In genomic region chr4:158094413-158095110, GRCh38 we compare ENCODE assay signal across 12 cellular contexts.
DNase-seq lines count a peak whose midpoint lies in the region; ATAC-seq, FAIRE-seq and TF ChIP-seq lines count a peak whose summit lies in the region.
"Had no signal": no experiment of that assay in that cellular context is flagged by ENCODE, and none has a peak within 500 bp of the region (broad histone marks: within the 10 kb centered on the region; RNA-seq: fewer than 3 reads in every experiment).

No MANE protein-coding gene starts in this region.

- no peaks in the 10 kb centered on the region for H3K36me3 Mint-ChIP-seq in GM23338 (ENCODE audit: low read depth)

- H3K9me2 ChIP-seq in GM23338 (ENCODE audit: insufficient read depth) = no peaks in the 10 kb centered on the region

- no peaks in the 10 kb centered on the region for H3K79me2 ChIP-seq in GM23338 (replicated peaks; ENCODE audit: insufficient read depth)

- no peaks in the 10 kb centered on the region for H4K20me1 ChIP-seq in GM23338 (replicated peaks; ENCODE audit: insufficient read depth)

- H3K9me3 ChIP-seq in pancreas = no peaks in the 10 kb centered on the region

- H3K4me1 ChIP-seq in GM23338 (ENCODE audit: insufficient read depth) (0 out of 2 replicates have a peak, but pooled peaks cover 5% of the 10 kb centered on the region), pancreas (peaks cover 0 to 26% (median 9%) of the 10 kb centered on the region in 3 donors)

- ATAC-seq in GM23338 (no peak; the same call in 2 of the 3 replicates), pancreas (peak in 3 of 4 donors; percentile 86 to 93 (median 90)), HG02970 (IDR thresholded peaks at IDR 0.05; ENCODE audit: low FRiP score, unreplicated experiment) (no peak)
- ATAC-seq in stimulated activated naive CD8-positive, alpha-beta T cell treated with anti-CD3 and anti-CD28 coated beads, Interleukin-15, amount 100 ng/mL, for 72 hours = no peak

- no peak for TF ChIP-seq CTCF in GM23338 (conservative IDR thresholded peaks at IDR 0.05; ENCODE audit: low read depth in 2 of 2)
- TF ChIP-seq CTCF in RWPE1 (conservative IDR thresholded peaks at IDR 0.05; ENCODE audit: low read depth) = no peak
- TF ChIP-seq CTCF in epithelial cell of proximal tubule (conservative IDR thresholded peaks at IDR 0.05; ENCODE audit: low read depth, low read length) = no peak
- no peak for TF ChIP-seq CTCF in pancreas (IDR thresholded peaks at IDR 0.05)

- no peaks in the 10 kb centered on the region for H3F3A ChIP-seq in GM23338 (replicated peaks; ENCODE audit: low read depth)

- H3K4me2 ChIP-seq in GM23338 = no peak overlapping the region

- no peak overlapping the region for H3K27ac Mint-ChIP-seq in GM23338
- H3K27ac Mint-ChIP-seq in stimulated activated naive CD8-positive, alpha-beta T cell treated with anti-CD3 and anti-CD28 coated beads, Interleukin-15, amount 100 ng/mL, for 72 hours = no peak overlapping the region

- peaks cover 2% of the 10 kb centered on the region for H3K27me3 Mint-ChIP-seq in GM23338 (ENCODE audit: insufficient read depth, low read depth, poor library complexity)
- H3K27me3 Mint-ChIP-seq in stimulated activated naive CD8-positive, alpha-beta T cell treated with anti-CD3 and anti-CD28 coated beads, Interleukin-15, amount 100 ng/mL, for 72 hours = no peaks in the 10 kb centered on the region
- H3K27me3 Mint-ChIP-seq: central memory CD8-positive, alpha-beta T cell had no signal

- intact Hi-C loops in pancreas (cut with DNase I) = no loop called here

- no peaks in the 10 kb centered on the region for H3K27me3 ChIP-seq in GM23338 (ENCODE audit: insufficient read depth)
- no peaks in the 10 kb centered on the region for H3K27me3 ChIP-seq in pancreas

- POLR2A ChIA-PET in RWPE1 (lab: Yijun Ruan, JAX; ENCODE audit: low non-redundant PET) = interaction anchor here (0.7 kb wide), 1 partner anchor 19 kb away, joined by 3 read pairs; no protein-coding TSS in a partner anchor

- 32 to 34% methylated on average over 1 of the region's 1 CpG for WGBS in pancreas, 2 donors

- H3K4me3 ChIP-seq in GM23338 (no peak overlapping the region), epithelial cell of proximal tubule (ENCODE audit: low read depth, low read length) (no peak overlapping the region), pancreas (no peak overlapping the region)

- H3K4me1 Mint-ChIP-seq in GM23338 = peaks cover 6% of the 10 kb centered on the region; the same call in 2 of the 3 replicates
- H3K4me1 Mint-ChIP-seq in stimulated activated naive CD8-positive, alpha-beta T cell treated with anti-CD3 and anti-CD28 coated beads, Interleukin-15, amount 100 ng/mL, for 72 hours = no peaks in the 10 kb centered on the region
- H3K4me1 Mint-ChIP-seq: central memory CD8-positive, alpha-beta T cell had no signal

- H2AFZ ChIP-seq in GM23338 = no peak overlapping the region

- DNase-seq in GM23338 (ENCODE audit: low spot score) (peak; percentile 17), RWPE1 (ENCODE audit: low spot score) (peak; percentile 61), epithelial cell of proximal tubule (ENCODE audit: low read depth) (peak; percentile 59), pancreas (peak in 4 of 6 donors; percentile 34 to 61 (median 56)), NCI-H1092 treated with DMSO at 0.1 percent for 48 hours (lab: John Stamatoyannopoulos, UW) (no peak), NOMO-1 treated with dmso at 0.1 percent for 144 hours (lab: John Stamatoyannopoulos, UW; ENCODE audit: unreplicated experiment) (no peak)
- DNase-seq in stimulated activated naive CD8-positive, alpha-beta T cell treated with anti-CD3 and anti-CD28 coated beads, Interleukin-15, amount 100 ng/mL, for 72 hours = no peak
- DNase-seq: NCI-H1048; stimulated activated CD4-positive, alpha-beta T cell treated with anti-CD3 and anti-CD28 coated beads, Interleukin-4, amount 100 ng/mL, for 4 hours; substantia nigra had no signal

- H3K4me3 Mint-ChIP-seq in GM23338 = no peak overlapping the region
- no peak overlapping the region for H3K4me3 Mint-ChIP-seq in stimulated activated naive CD8-positive, alpha-beta T cell treated with anti-CD3 and anti-CD28 coated beads, Interleukin-15, amount 100 ng/mL, for 72 hours
- H3K4me3 Mint-ChIP-seq: central memory CD8-positive, alpha-beta T cell had no signal

- CTCF ChIA-PET in RWPE1 (lab: Yijun Ruan, JAX) = interaction anchor here (0.7 kb wide), 1 partner anchor 63 kb away, joined by 4 read pairs; no protein-coding TSS in a partner anchor

- H3K36me3 ChIP-seq in GM23338 (ENCODE audit: insufficient read depth) (no peaks in the 10 kb centered on the region), pancreas (no peaks in the 10 kb centered on the region)

- no peak for FAIRE-seq in pancreas (lab: Jason Lieb, UNC)

- H3K27ac ChIP-seq in GM23338 (ENCODE audit: low read depth) (no peak overlapping the region), RWPE1 (no peak overlapping the region), pancreas (peak overlapping the region in 1 of 4 donors; percentile 41)

- H3K9me3 Mint-ChIP-seq in GM23338 = peaks cover 3% of the 10 kb centered on the region; the same call in 2 of the 3 replicates
- H3K9me3 Mint-ChIP-seq in stimulated activated naive CD8-positive, alpha-beta T cell treated with anti-CD3 and anti-CD28 coated beads, Interleukin-15, amount 100 ng/mL, for 72 hours = no peaks in the 10 kb centered on the region

TF ChIP-seq in GM23338, 12 proteins besides CTCF, POLR2A, EP300 and RAD21 (continues in another document):
- no peak for TF ChIP-seq EZH2 (IDR thresholded peaks at IDR 0.05; ENCODE audit: low read depth, unreplicated experiment)
- no peak for TF ChIP-seq STAT1 (IDR thresholded peaks at IDR 0.05; ENCODE audit: unreplicated experiment)
- TF ChIP-seq NANOG (IDR thresholded peaks at IDR 0.05; ENCODE audit: borderline replicate concordance) = no peak
- TF ChIP-seq ZNF462 (CRISPR knock-in tag; IDR thresholded peaks at IDR 0.05) = no peak
- TF ChIP-seq POLR2AphosphoS5 (IDR thresholded peaks at IDR 0.05; ENCODE audit: low read depth) = no peak
- TF ChIP-seq ETS1 (IDR thresholded peaks at IDR 0.05) = no peak

Comparison
In these comparisons a context has a peak if more than half of its experiments do, and no peak if none do; other contexts are left out.
1. ATAC-seq: peak in pancreas (3 of 4); none in GM23338 (single experiment), stimulated activated naive CD8-positive, alpha-beta T cell treated with anti-CD3 and anti-CD28 coated beads, Interleukin-15, amount 100 ng/mL, for 72 hours (single experiment) and HG02970 (single experiment).
2. DNase-seq: peak in GM23338 (single experiment), RWPE1 (single experiment), epithelial cell of proximal tubule (single experiment) and pancreas (4 of 6); none in NCI-H1092 treated with DMSO at 0.1 percent for 48 hours (single experiment), stimulated activated naive CD8-positive, alpha-beta T cell treated with anti-CD3 and anti-CD28 coated beads, Interleukin-15, amount 100 ng/mL, for 72 hours (0 of 2) and NOMO-1 treated with dmso at 0.1 percent for 144 hours (single experiment).